In genomic region chr9:116425244-116425643, GRCh38 we compare ENCODE assay signal across 34 cellular contexts.
"Had no signal": no experiment of that assay in that cellular context is flagged by ENCODE, and none has a peak within 500 bp of the region (broad histone marks: within the 10 kb centered on the region; RNA-seq: fewer than 3 reads in every experiment).

No MANE protein-coding gene starts in this region.

- H3K9me3 ChIP-seq: MG63 had no signal

- DNase-seq: Karpas-422, Kasumi-1, MG63, MM.1S, MV-4-11, NCI-H1048, NCI-H1092, NCI-H1092 treated with DMSO at 0.1 percent for 48 hours, NCI-H1105, NCI-H1105 treated with DMSO at 0.1 percent for 48 hours, NCI-H1417, NCI-H1417 treated with DMSO at 0.1 percent for 48 hours, NCI-H1436, NCI-H1436 treated with DMSO at 0.1 percent for 48 hours, NCI-H146, NCI-H1694, NCI-H1694 treated with DMSO at 0.1 percent for 48 hours, NCI-H187, NCI-H187 treated with DMSO at 0.1 percent for 48 hours, NCI-H1930, NCI-H2029, NCI-H2029 treated with DMSO at 0.1 percent for 48 hours, NCI-H2081, NCI-H2081 treated with DMSO at 0.1 percent for 48 hours, NCI-H2107, NCI-H2171, NCI-H2171 treated with DMSO at 0.1 percent for 48 hours, NCI-H2227 treated with DMSO at 0.1 percent for 48 hours, NCI-H226, NCI-H345, NCI-H446, NCI-H446 treated with DMSO at 0.1 percent for 48 hours, NCI-H510A, NCI-H510A treated with DMSO at 0.1 percent for 48 hours had no signal

- H3K4me3 ChIP-seq: MG63 had no signal

- H3K36me3 ChIP-seq: MG63 had no signal

- H3K27me3 ChIP-seq: MG63 had no signal
